8 cellular contexts compared by ENCODE assay signal in genomic region chr2:218396688-218397501, GRCh38. TPM values are rescaled to one million over a fixed set of nuclear protein-coding genes. Genes with fewer than 3 reads are reported as not detected.
DNase-seq lines count a peak whose midpoint lies in the region; ATAC-seq, FAIRE-seq and TF ChIP-seq lines count a peak whose summit lies in the region.

No MANE protein-coding gene starts in this region.

- peak overlapping the region; percentile 85 for H3K4me3 Mint-ChIP-seq in activated CD4-positive, alpha-beta T cell treated with anti-CD3 and anti-CD28 coated beads for 36 hours

- no peak for ATAC-seq in activated CD4-positive, alpha-beta T cell treated with anti-CD3 and anti-CD28 coated beads for 36 hours
- ATAC-seq in left lung = peak; percentile 7
- no peak for ATAC-seq in GM18519 (IDR thresholded peaks at IDR 0.05; ENCODE audit: low FRiP score, unreplicated experiment)
- ATAC-seq in GM21360 (IDR thresholded peaks at IDR 0.05; ENCODE audit: unreplicated experiment) = no peak

- H3K27ac ChIP-seq in colonic mucosa = peak overlapping the region; percentile 100
- peak overlapping the region; percentile 99 for H3K27ac ChIP-seq in left lung

- intact Hi-C loops in activated CD4-positive, alpha-beta T cell treated with anti-CD3 and anti-CD28 coated beads for 36 hours (cut with DNase I, micrococcal nuclease) = loop anchor here (1.0 to 5.0 kb wide), 17 partner anchors 9 to 990 kb away; partner anchors contain the start of genes AAMP (in 2 of the 2), ARPC2 (in 2 of the 2), PNKD (in 2 of the 2) and TMBIM1 (in 2 of the 2)
- intact Hi-C loops in colonic mucosa (cut with DNase I) (no loop called here), left lung (cut with DNase I) (loop anchor here (5.0 to 10.0 kb wide), 2 partner anchors 100 to 122 kb away; partner anchors contain the start of genes AAMP (in 1 of the 2) and PNKD (in 1 of the 2))

- H3K4me1 ChIP-seq in colonic mucosa (peaks cover 13% of the 10 kb centered on the region), left lung (peaks cover 23 to 70% of the 10 kb centered on the region in 2 donors)

- TF ChIP-seq CTCF in colonic mucosa (IDR thresholded peaks at IDR 0.05) = no peak
- no peak for TF ChIP-seq CTCF in left lung (IDR thresholded peaks at IDR 0.05)

- H3K4me1 Mint-ChIP-seq in activated CD4-positive, alpha-beta T cell treated with anti-CD3 and anti-CD28 coated beads for 36 hours = peaks cover 34% of the 10 kb centered on the region

- FAIRE-seq in GM18507 (lab: Jason Lieb, UNC) = peak; percentile 15

- POLR2A ChIA-PET in activated CD4-positive, alpha-beta T cell treated with anti-CD3 and anti-CD28 coated beads for 36 hours (lab: Charles Lee) = interaction anchor here (0.7 kb wide), 1 partner anchor 127 kb away, joined by 4 read pairs; the partner anchor contains the start of genes AAMP and PNKD

- H3K36me3 Mint-ChIP-seq in activated CD4-positive, alpha-beta T cell treated with anti-CD3 and anti-CD28 coated beads for 36 hours (ENCODE audit: low read depth) = peaks cover 4% of the 10 kb centered on the region

- peak overlapping the region; percentile 92 for H3K27ac Mint-ChIP-seq in activated CD4-positive, alpha-beta T cell treated with anti-CD3 and anti-CD28 coated beads for 36 hours

- DNase-seq in GM18507 (ENCODE audit: extremely low spot score, insufficient read length, low read depth) (no peak), NCI-H2196 treated with DMSO at 0.1 percent for 48 hours (lab: John Stamatoyannopoulos, UW; ENCODE audit: unreplicated experiment) (peak; percentile 67), colonic mucosa (peak; percentile 81), left lung (peak; percentile 88 to 91)
- peak; percentile 78 for DNase-seq in activated CD4-positive, alpha-beta T cell treated with anti-CD3 and anti-CD28 coated beads for 36 hours
- peak; percentile 33 to 42 for DNase-seq in stimulated activated CD4-positive, alpha-beta T cell treated with anti-CD3 and anti-CD28 coated beads, Interleukin-4, amount 100 ng/mL, for 48 hours (ENCODE audit: low read depth in 2 of 2)

- no peaks in the 10 kb centered on the region for H3K9me3 Mint-ChIP-seq in activated CD4-positive, alpha-beta T cell treated with anti-CD3 and anti-CD28 coated beads for 36 hours (ENCODE audit: low read depth)

- H3K27me3 Mint-ChIP-seq in activated CD4-positive, alpha-beta T cell treated with anti-CD3 and anti-CD28 coated beads for 36 hours = peaks cover 6% of the 10 kb centered on the region

- H3K36me3 ChIP-seq in colonic mucosa (no peaks in the 10 kb centered on the region), left lung (peaks cover 0 to 36% of the 10 kb centered on the region in 2 donors)

- H3K4me3 ChIP-seq in colonic mucosa (peak overlapping the region; percentile 97), left lung (peak overlapping the region; percentile 98)

- H3K9ac ChIP-seq in colonic mucosa (ENCODE audit: low read depth in 2 of 2, low read length in 2 of 2) = peak overlapping the region; percentile 84 to 88

- CTCF ChIA-PET in activated CD4-positive, alpha-beta T cell treated with anti-CD3 and anti-CD28 coated beads for 36 hours (lab: Charles Lee) = interaction anchor here (0.6 to 4.2 kb wide), 8 partner anchors 26 to 171 kb away, joined by 3 to 20 read pairs (median 3); partner anchors contain the start of genes AAMP and PNKD

- no peaks in the 10 kb centered on the region for H3K9me3 ChIP-seq in colonic mucosa
- no peaks in the 10 kb centered on the region for H3K9me3 ChIP-seq in left lung

- H3K27me3 ChIP-seq in colonic mucosa = no peaks in the 10 kb centered on the region
- H3K27me3 ChIP-seq in left lung = no peaks in the 10 kb centered on the region

RNA-seq across cellular contexts. Expression of gene CTDSP1, which starts 2.8 kb away (rescaled TPM):
- total RNA-seq in activated CD4-positive, alpha-beta T cell treated with anti-CD3 and anti-CD28 coated beads for 36 hours = 10 to 100 TPM; 57.7 to 65.4 TPM
- total RNA-seq in colonic mucosa (100 to 1,000 TPM; 137 to 150 TPM), left lung (100 to 1,000 TPM; 122 to 147 TPM)

RNA-seq across cellular contexts. Expression of gene SLC11A1, which starts 14.8 kb away (rescaled TPM):
- under 1 TPM; 0.05 to 0.09 TPM for total RNA-seq in activated CD4-positive, alpha-beta T cell treated with anti-CD3 and anti-CD28 coated beads for 36 hours
- total RNA-seq in colonic mucosa (1 to 10 TPM; 1.1 to 1.8 TPM), left lung (100 to 1,000 TPM in 1 of 2 donors, 10 to 100 TPM in 1; 98.2 to 194 TPM)

RNA-seq across cellular contexts. Expression of gene VIL1, which starts 22.0 kb away (rescaled TPM):
- not detected for total RNA-seq in activated CD4-positive, alpha-beta T cell treated with anti-CD3 and anti-CD28 coated beads for 36 hours
- total RNA-seq in colonic mucosa (100 to 1,000 TPM; 545 to 634 TPM), left lung (under 1 TPM in 1 of 2 donors, not detected in 1; 0.29 TPM)

RNA-seq across cellular contexts. Expression of gene CATIP, which starts 40.2 kb away (rescaled TPM):
- not detected for total RNA-seq in activated CD4-positive, alpha-beta T cell treated with anti-CD3 and anti-CD28 coated beads for 36 hours
- not detected for total RNA-seq in colonic mucosa
- 1 to 10 TPM in 1 of 2 donors, under 1 TPM in 1; 0.55 to 3.3 TPM for total RNA-seq in left lung

Comparison
In these comparisons a context has a peak if more than half of its experiments do, and no peak if none do; other contexts are left out.
1. RNA of gene SLC11A1, which starts 14.8 kb away (total RNA-seq): 98.2 to 194 TPM in left lung; 1.1 to 1.8 TPM in colonic mucosa and 0.05 to 0.09 TPM in activated CD4-positive, alpha-beta T cell treated with anti-CD3 and anti-CD28 coated beads for 36 hours; every median in the first group is over 10 times any median in the second.
2. RNA of gene VIL1, which starts 22.0 kb away (total RNA-seq): 545 to 634 TPM in colonic mucosa; 0.29 TPM in left lung and not detected in activated CD4-positive, alpha-beta T cell treated with anti-CD3 and anti-CD28 coated beads for 36 hours; every median in the first group is over 100 times any median in the second.